ENCODE assay signal across 4 cellular contexts in the genomic region with DNA sequence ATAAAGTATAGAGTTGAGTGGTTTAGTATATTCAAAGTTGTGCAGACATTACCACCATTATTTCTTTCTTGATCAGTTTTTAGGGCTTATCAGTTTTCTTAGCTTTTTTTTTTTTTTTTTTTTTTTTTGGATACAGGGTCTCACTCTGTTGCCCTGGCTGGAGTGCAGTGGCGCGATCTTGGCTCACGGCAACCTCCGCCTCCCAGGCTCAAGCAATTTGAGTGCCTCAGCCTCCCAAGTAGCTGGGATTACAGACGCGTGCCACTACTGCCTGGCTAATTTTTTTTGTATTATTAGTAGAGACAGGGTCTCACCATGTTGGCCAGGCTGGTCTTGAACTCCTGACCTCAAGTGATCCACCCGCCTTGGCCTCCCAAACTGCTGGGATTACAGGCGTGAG. TPM values are rescaled to one million over a fixed set of nuclear protein-coding genes. Genes with fewer than 3 reads are reported as not detected.
"Had no signal": no experiment of that assay in that cellular context is flagged by ENCODE, and none has a peak within 500 bp of the region (broad histone marks: within the 10 kb centered on the region; RNA-seq: fewer than 3 reads in every experiment).

No MANE protein-coding gene starts in this region.

RNA-seq across cellular contexts. Expression of gene PXT1, which starts 10.2 kb away (rescaled TPM):
- total RNA-seq: HepG2, HT1080, IMR-90 had no signal
- polyA plus RNA-seq: IgD-negative memory B cell, IMR-90 had no signal
